ENCODE assay signal across 1 cellular context in the genomic region with DNA sequence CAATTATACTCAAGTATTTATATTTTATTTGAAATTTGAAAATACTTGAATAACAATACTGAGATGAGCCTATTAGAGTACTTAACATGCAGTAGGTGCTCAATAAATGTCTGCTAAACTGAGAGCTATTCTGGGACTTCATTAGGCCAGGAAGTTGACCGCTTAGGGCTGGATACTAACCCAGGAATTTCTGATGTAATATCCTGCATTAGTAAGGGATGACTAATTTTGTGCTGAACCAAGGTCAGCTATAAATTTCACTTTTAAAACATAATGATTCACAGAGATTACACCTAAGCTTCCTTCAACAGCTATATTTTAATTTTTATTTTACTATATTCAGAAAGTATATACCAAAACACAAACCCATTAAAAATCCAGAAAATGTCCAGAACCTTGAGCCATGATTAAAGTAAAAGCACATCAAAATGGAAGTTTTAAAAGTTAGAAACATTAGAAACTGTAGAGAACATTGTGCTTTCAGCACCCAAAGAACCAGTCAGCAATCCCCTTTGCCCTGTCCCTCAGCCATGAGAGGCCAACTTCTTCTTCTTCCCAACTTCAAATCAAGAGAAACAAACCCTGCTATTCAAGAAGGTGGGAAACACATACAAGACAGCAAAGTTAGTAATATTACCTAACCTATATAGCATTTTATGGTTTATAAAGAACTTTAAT.
TF ChIP-seq lines count a peak whose summit lies in the region.

No MANE protein-coding gene starts in this region.

TF ChIP-seq in K562, 482 proteins besides CTCF, POLR2A, EP300 and RAD21 (continued from another document):
- TF ChIP-seq, protein P1, sequence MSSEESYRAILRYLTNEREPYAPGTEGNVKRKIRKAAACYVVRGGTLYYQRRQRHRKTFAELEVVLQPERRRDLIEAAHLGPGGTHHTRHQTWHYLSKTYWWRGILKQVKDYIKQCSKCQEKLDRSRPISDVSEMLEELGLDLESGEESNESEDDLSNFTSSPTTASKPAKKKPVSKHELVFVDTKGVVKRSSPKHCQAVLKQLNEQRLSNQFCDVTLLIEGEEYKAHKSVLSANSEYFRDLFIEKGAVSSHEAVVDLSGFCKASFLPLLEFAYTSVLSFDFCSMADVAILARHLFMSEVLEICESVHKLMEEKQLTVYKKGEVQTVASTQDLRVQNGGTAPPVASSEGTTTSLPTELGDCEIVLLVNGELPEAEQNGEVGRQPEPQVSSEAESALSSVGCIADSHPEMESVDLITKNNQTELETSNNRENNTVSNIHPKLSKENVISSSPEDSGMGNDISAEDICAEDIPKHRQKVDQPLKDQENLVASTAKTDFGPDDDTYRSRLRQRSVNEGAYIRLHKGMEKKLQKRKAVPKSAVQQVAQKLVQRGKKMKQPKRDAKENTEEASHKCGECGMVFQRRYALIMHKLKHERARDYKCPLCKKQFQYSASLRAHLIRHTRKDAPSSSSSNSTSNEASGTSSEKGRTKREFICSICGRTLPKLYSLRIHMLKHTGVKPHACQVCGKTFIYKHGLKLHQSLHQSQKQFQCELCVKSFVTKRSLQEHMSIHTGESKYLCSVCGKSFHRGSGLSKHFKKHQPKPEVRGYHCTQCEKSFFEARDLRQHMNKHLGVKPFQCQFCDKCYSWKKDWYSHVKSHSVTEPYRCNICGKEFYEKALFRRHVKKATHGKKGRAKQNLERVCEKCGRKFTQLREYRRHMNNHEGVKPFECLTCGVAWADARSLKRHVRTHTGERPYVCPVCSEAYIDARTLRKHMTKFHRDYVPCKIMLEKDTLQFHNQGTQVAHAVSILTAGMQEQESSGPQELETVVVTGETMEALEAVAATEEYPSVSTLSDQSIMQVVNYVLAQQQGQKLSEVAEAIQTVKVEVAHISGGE (CRISPR knock-in tag; IDR thresholded peaks at IDR 0.05), result no peak
- TF ChIP-seq BRF1 (IDR thresholded peaks at IDR 0.05; ENCODE audit: borderline replicate concordance, extremely low read depth, insufficient read length) (no peak), TCF3 (CRISPR knock-in tag; IDR thresholded peaks at IDR 0.05) (no peak), RBM34 (IDR thresholded peaks at IDR 0.05; ENCODE audit: borderline replicate concordance, insufficient read depth, low read length) (no peak), ZKSCAN8 (CRISPR knock-in tag; IDR thresholded peaks at IDR 0.05) (peak; percentile 98), PHF20 (IDR thresholded peaks at IDR 0.05; ENCODE audit: partially characterized antibody) (no peak), ZNF134 (CRISPR knock-in tag; conservative IDR thresholded peaks at IDR 0.05) (no peak), RBM14 (IDR thresholded peaks at IDR 0.05; ENCODE audit: borderline replicate concordance, insufficient read depth, low read depth, low read length) (no peak), ZNF24 (IDR thresholded peaks at IDR 0.05) (no peak), ZNF41 (CRISPR knock-in tag; conservative IDR thresholded peaks at IDR 0.05) (no peak), HEY1 (CRISPR knock-in tag; IDR thresholded peaks at IDR 0.05; ENCODE audit: borderline replicate concordance) (no peak)
- TF ChIP-seq, protein P2, sequence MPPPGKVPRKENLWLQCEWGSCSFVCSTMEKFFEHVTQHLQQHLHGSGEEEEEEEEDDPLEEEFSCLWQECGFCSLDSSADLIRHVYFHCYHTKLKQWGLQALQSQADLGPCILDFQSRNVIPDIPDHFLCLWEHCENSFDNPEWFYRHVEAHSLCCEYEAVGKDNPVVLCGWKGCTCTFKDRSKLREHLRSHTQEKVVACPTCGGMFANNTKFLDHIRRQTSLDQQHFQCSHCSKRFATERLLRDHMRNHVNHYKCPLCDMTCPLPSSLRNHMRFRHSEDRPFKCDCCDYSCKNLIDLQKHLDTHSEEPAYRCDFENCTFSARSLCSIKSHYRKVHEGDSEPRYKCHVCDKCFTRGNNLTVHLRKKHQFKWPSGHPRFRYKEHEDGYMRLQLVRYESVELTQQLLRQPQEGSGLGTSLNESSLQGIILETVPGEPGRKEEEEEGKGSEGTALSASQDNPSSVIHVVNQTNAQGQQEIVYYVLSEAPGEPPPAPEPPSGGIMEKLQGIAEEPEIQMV (tag; conservative IDR thresholded peaks at IDR 0.05; ENCODE audit: low read depth), result no peak
- TF ChIP-seq, protein P3, sequence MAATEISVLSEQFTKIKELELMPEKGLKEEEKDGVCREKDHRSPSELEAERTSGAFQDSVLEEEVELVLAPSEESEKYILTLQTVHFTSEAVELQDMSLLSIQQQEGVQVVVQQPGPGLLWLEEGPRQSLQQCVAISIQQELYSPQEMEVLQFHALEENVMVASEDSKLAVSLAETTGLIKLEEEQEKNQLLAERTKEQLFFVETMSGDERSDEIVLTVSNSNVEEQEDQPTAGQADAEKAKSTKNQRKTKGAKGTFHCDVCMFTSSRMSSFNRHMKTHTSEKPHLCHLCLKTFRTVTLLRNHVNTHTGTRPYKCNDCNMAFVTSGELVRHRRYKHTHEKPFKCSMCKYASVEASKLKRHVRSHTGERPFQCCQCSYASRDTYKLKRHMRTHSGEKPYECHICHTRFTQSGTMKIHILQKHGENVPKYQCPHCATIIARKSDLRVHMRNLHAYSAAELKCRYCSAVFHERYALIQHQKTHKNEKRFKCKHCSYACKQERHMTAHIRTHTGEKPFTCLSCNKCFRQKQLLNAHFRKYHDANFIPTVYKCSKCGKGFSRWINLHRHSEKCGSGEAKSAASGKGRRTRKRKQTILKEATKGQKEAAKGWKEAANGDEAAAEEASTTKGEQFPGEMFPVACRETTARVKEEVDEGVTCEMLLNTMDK (IDR thresholded peaks at IDR 0.05; ENCODE audit: borderline replicate concordance, insufficient read depth, low read depth, low read length, poor library complexity, severe bottlenecking), result no peak
- TF ChIP-seq, protein P4, sequence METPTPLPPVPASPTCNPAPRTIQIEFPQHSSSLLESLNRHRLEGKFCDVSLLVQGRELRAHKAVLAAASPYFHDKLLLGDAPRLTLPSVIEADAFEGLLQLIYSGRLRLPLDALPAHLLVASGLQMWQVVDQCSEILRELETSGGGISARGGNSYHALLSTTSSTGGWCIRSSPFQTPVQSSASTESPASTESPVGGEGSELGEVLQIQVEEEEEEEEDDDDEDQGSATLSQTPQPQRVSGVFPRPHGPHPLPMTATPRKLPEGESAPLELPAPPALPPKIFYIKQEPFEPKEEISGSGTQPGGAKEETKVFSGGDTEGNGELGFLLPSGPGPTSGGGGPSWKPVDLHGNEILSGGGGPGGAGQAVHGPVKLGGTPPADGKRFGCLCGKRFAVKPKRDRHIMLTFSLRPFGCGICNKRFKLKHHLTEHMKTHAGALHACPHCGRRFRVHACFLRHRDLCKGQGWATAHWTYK (CRISPR knock-in tag; IDR thresholded peaks at IDR 0.05), result no peak
